10 cellular contexts compared by ENCODE assay signal in the genomic region with DNA sequence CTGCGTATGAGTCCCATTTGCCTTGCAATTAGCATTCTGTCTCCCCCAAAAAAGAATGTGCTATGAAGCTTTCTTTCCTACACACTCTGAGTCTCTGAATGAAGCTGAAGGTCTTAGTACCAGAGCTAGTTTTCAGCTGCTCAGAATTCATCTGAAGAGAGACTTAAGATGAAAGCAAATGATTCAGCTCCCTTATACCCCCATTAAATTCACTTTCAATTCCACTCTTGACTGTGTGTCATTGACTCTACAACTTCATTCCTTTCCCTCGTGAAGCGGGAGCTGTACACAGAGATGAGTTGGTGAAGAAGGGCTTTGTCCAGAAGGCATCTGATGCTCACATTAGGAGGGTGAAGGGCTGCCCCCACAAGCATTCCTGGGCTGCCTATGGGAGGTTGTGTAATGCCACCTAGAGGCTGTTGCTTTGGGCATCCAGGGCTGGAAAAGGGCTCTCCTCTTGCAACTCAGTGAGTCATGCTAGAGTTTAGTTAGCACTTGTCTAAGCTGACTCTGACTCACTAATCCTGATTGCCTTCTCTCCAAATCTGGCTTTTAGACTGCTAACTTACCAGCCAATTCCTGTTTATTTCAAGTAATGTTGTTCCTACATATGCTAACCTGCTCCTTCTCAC. TPM values are rescaled to one million over a fixed set of nuclear protein-coding genes. Genes with fewer than 3 reads are reported as not detected.
DNase-seq lines count a peak whose midpoint lies in the region; ATAC-seq, FAIRE-seq and TF ChIP-seq lines count a peak whose summit lies in the region.
"Had no signal": no experiment of that assay in that cellular context is flagged by ENCODE, and none has a peak within 500 bp of the region (broad histone marks: within the 10 kb centered on the region; RNA-seq: fewer than 3 reads in every experiment).

No MANE protein-coding gene starts in this region.

- H3K4me2 ChIP-seq in PC-3 (ENCODE audit: low read length): 0 out of 2 replicates have a peak overlapping the region, but pooled peaks have one; percentile 6

- TF ChIP-seq CTCF in PC-3 (conservative IDR thresholded peaks at IDR 0.05; ENCODE audit: low read depth, low read length): peak; percentile 89

- POLR2A ChIA-PET in PC-3 (lab: Charles Lee; ENCODE audit: unreplicated experiment): interaction anchor here (0.7 kb wide), 1 partner anchor 11 kb away, joined by 3 read pairs; no protein-coding TSS in a partner anchor

- DNase-seq in SIG-M5 treated with dmso at 0.1 percent for 504 hours (lab: John Stamatoyannopoulos, UW; ENCODE audit: unreplicated experiment) (peak; percentile 54), SIG-M5 (lab: John Stamatoyannopoulos, UW) (no peak), PC-3 (peak; percentile 93), fibroblast of the conjunctiva (ENCODE audit: low read depth) (peak; percentile 40), superior temporal gyrus (ENCODE audit: extremely low spot score) (peak; percentile 16), GM19239 (ENCODE audit: insufficient read length, low spot score) (no peak)
- DNase-seq: CD8-positive, alpha-beta T cell; NCI-H1105 treated with DMSO at 0.1 percent for 48 hours had no signal

- H3K79me2 ChIP-seq in PC-3 (ENCODE audit: low read length): no peaks in the 10 kb centered on the region

- CTCF ChIA-PET in PC-3 (lab: Charles Lee): no interaction called here

- H4K20me1 ChIP-seq in PC-3 (ENCODE audit: low read length): no peaks in the 10 kb centered on the region

- no peaks in the 10 kb centered on the region for H3K36me3 ChIP-seq in PC-3 (ENCODE audit: low read depth, low read length)

- H3K27me3 ChIP-seq in PC-3 (ENCODE audit: low read length): peaks cover 18% of the 10 kb centered on the region; the same call in 1 of the 2 replicates

- peaks cover 5% of the 10 kb centered on the region for H3K4me1 ChIP-seq in PC-3 (ENCODE audit: insufficient read depth, low read length)

- BruUV-seq in PC-3 (replicated peaks; lab: Mats Ljungman, UMichigan): no TSS peak

- H3K27ac ChIP-seq in PC-3 (ENCODE audit: low read length): no peak overlapping the region

- H3K9me2 ChIP-seq in PC-3 (replicated peaks; ENCODE audit: low read length): no peaks in the 10 kb centered on the region

- H3K9ac ChIP-seq in PC-3 (ENCODE audit: low read length): no peak overlapping the region

- no peaks in the 10 kb centered on the region for H3F3A ChIP-seq in PC-3 (ENCODE audit: low read length, unreplicated experiment)

- H3K4me3 ChIP-seq in PC-3 (ENCODE audit: low read length): no peak overlapping the region

- no peak for FAIRE-seq in GM19239 (lab: Jason Lieb, UNC)

- H2AFZ ChIP-seq in PC-3 (ENCODE audit: low read length): no peak overlapping the region

- ATAC-seq in PC-3 (peak; percentile 96), GM21526 (IDR thresholded peaks at IDR 0.05; ENCODE audit: low FRiP score, unreplicated experiment) (no peak), GM21786 (IDR thresholded peaks at IDR 0.05; ENCODE audit: unreplicated experiment) (no peak)
- ATAC-seq: CD8-positive, alpha-beta T cell had no signal

- intact Hi-C loops in PC-3 (cut with micrococcal nuclease): no loop called here

- H3K9me3 ChIP-seq in PC-3 (ENCODE audit: low read length): no peaks in the 10 kb centered on the region

RNA-seq across cellular contexts. Expression of a gene that starts 1.8 kb away (rescaled TPM):
- not detected in 2 replicates for total RNA-seq in PC-3 (2014; rRNA removed)
- total RNA-seq: CD8-positive, alpha-beta T cell had no signal

RNA-seq across cellular contexts. Expression of a gene that starts 8.1 kb away (rescaled TPM):
- not detected in 2 replicates for total RNA-seq in PC-3 (2014; rRNA removed)
- total RNA-seq: CD8-positive, alpha-beta T cell had no signal

RNA-seq across cellular contexts. Expression of a gene that starts 24.5 kb away (rescaled TPM):
- total RNA-seq in PC-3 (2014; rRNA removed): not detected in 2 replicates
- total RNA-seq: CD8-positive, alpha-beta T cell had no signal

RNA-seq across cellular contexts. Expression of a gene that starts 31.2 kb away (rescaled TPM):
- total RNA-seq in PC-3 (2014; rRNA removed): 0.51 TPM in 1 of 2 replicates, not detected in the other
- total RNA-seq: CD8-positive, alpha-beta T cell had no signal

RNA-seq across cellular contexts. Expression of a gene that starts 38.6 kb away (rescaled TPM):
- total RNA-seq in PC-3 (2014; rRNA removed): not detected in 2 replicates
- total RNA-seq: CD8-positive, alpha-beta T cell had no signal

Comparison
In these comparisons a context has a peak if more than half of its experiments do, and no peak if none do; other contexts are left out.
1. DNase-seq: peak in SIG-M5 treated with dmso at 0.1 percent for 504 hours (single experiment), PC-3 (single experiment), fibroblast of the conjunctiva (single experiment) and superior temporal gyrus (single experiment); none in SIG-M5 (single experiment) and GM19239 (single experiment).